8 cellular contexts compared by ENCODE assay signal in genomic region chr20:25223179-25223661, GRCh38. TPM values are rescaled to one million over a fixed set of nuclear protein-coding genes. Genes with fewer than 3 reads are reported as not detected.
A peak's percentile ranks its signal among the peaks of the same experiment; 100 is the strongest.
DNase-seq lines count a peak whose midpoint lies in the region; ATAC-seq and TF ChIP-seq lines count a peak whose summit lies in the region.

No MANE protein-coding gene starts in this region.

- POLR2A ChIA-PET in activated CD4-positive, alpha-beta memory T cell treated with anti-CD3 and anti-CD28 coated beads, Interleukin-2, amount 10 ng/mL, durations not matched to agents 7 days and 5 days (lab: Charles Lee) = interaction anchor here (1.4 to 1.7 kb wide), 2 partner anchors 25 to 28 kb away, joined by 4 to 13 read pairs; partner anchors contain the start of genes ENTPD6 and PYGB

- CTCF ChIA-PET in activated CD4-positive, alpha-beta memory T cell treated with anti-CD3 and anti-CD28 coated beads, Interleukin-2, amount 10 ng/mL, durations not matched to agents 7 days and 5 days (lab: Charles Lee) = interaction anchor here (1.0 to 1.6 kb wide), 6 partner anchors 23 to 229 kb away, joined by 3 to 8 read pairs (median 4); partner anchors contain the start of gene ENTPD6

- DNase-seq in AG08396 (ENCODE audit: low spot score) (peak; percentile 91), left ventricle myocardium inferior (no peak)
- peak; percentile 65 for DNase-seq in activated CD4-positive, alpha-beta memory T cell treated with anti-CD3 and anti-CD28 coated beads, Interleukin-2, amount 10 ng/mL, durations not matched to agents 7 days and 5 days
- peak in 1 of 2 donors; percentile 69 for DNase-seq in stimulated activated naive CD8-positive, alpha-beta T cell treated with anti-CD3 and anti-CD28 coated beads, Interleukin-15, amount 100 ng/mL, for 72 hours
- no peak for DNase-seq in activated CD4-positive, CD25-positive, alpha-beta regulatory T cell treated with anti-CD3 and anti-CD28 coated beads, Interleukin-2, amount 50 U/mL, for 72 hours

- no peak overlapping the region for H3K4me3 Mint-ChIP-seq in activated CD4-positive, alpha-beta memory T cell treated with anti-CD3 and anti-CD28 coated beads, Interleukin-2, amount 10 ng/mL, durations not matched to agents 7 days and 5 days
- H3K4me3 Mint-ChIP-seq in stimulated activated naive CD8-positive, alpha-beta T cell treated with anti-CD3 and anti-CD28 coated beads, Interleukin-15, amount 100 ng/mL, for 72 hours = no peak overlapping the region

- H3K36me3 ChIP-seq in left ventricle myocardium inferior = peaks cover 41% of the 10 kb centered on the region

- H3K9me3 ChIP-seq in left ventricle myocardium inferior (replicated peaks) = no peaks in the 10 kb centered on the region

- peaks cover 9% of the 10 kb centered on the region for H3K4me1 Mint-ChIP-seq in activated CD4-positive, alpha-beta memory T cell treated with anti-CD3 and anti-CD28 coated beads, Interleukin-2, amount 10 ng/mL, durations not matched to agents 7 days and 5 days
- H3K4me1 Mint-ChIP-seq in stimulated activated naive CD8-positive, alpha-beta T cell treated with anti-CD3 and anti-CD28 coated beads, Interleukin-15, amount 100 ng/mL, for 72 hours = peaks cover 13% of the 10 kb centered on the region

- intact Hi-C loops in left ventricle myocardium inferior (cut with micrococcal nuclease) = no loop called here

- ATAC-seq in HG03095 (IDR thresholded peaks at IDR 0.05; ENCODE audit: unreplicated experiment) (peak; percentile 43), GM18867 (IDR thresholded peaks at IDR 0.05; ENCODE audit: unreplicated experiment) (no peak), HG03280 (IDR thresholded peaks at IDR 0.05; ENCODE audit: unreplicated experiment) (no peak)
- ATAC-seq in stimulated activated naive CD8-positive, alpha-beta T cell treated with anti-CD3 and anti-CD28 coated beads, Interleukin-15, amount 100 ng/mL, for 72 hours = peak; percentile 94

- no peaks in the 10 kb centered on the region for H3K27me3 Mint-ChIP-seq in activated CD4-positive, alpha-beta memory T cell treated with anti-CD3 and anti-CD28 coated beads, Interleukin-2, amount 10 ng/mL, durations not matched to agents 7 days and 5 days
- no peaks in the 10 kb centered on the region for H3K27me3 Mint-ChIP-seq in stimulated activated naive CD8-positive, alpha-beta T cell treated with anti-CD3 and anti-CD28 coated beads, Interleukin-15, amount 100 ng/mL, for 72 hours

- peaks cover 98% of the 10 kb centered on the region for H3K4me1 ChIP-seq in left ventricle myocardium inferior

- peak overlapping the region; percentile 90 for H3K27ac ChIP-seq in left ventricle myocardium inferior (replicated peaks)

- H3K4me3 ChIP-seq in left ventricle myocardium inferior = no peak overlapping the region

- TF ChIP-seq CTCF in left ventricle myocardium inferior (IDR thresholded peaks at IDR 0.05; ENCODE audit: borderline replicate concordance) = no peak

- peaks cover 4% of the 10 kb centered on the region for H3K36me3 Mint-ChIP-seq in activated CD4-positive, alpha-beta memory T cell treated with anti-CD3 and anti-CD28 coated beads, Interleukin-2, amount 10 ng/mL, durations not matched to agents 7 days and 5 days (ENCODE audit: low read depth)

- no peaks in the 10 kb centered on the region for H3K27me3 ChIP-seq in left ventricle myocardium inferior (ENCODE audit: low read depth)

- H3K9me3 Mint-ChIP-seq in activated CD4-positive, alpha-beta memory T cell treated with anti-CD3 and anti-CD28 coated beads, Interleukin-2, amount 10 ng/mL, durations not matched to agents 7 days and 5 days = no peaks in the 10 kb centered on the region
- no peaks in the 10 kb centered on the region for H3K9me3 Mint-ChIP-seq in stimulated activated naive CD8-positive, alpha-beta T cell treated with anti-CD3 and anti-CD28 coated beads, Interleukin-15, amount 100 ng/mL, for 72 hours

- peak overlapping the region; percentile 58 for H3K27ac Mint-ChIP-seq in activated CD4-positive, alpha-beta memory T cell treated with anti-CD3 and anti-CD28 coated beads, Interleukin-2, amount 10 ng/mL, durations not matched to agents 7 days and 5 days
- peak overlapping the region; percentile 80 to 90 for H3K27ac Mint-ChIP-seq in stimulated activated naive CD8-positive, alpha-beta T cell treated with anti-CD3 and anti-CD28 coated beads, Interleukin-15, amount 100 ng/mL, for 72 hours

RNA-seq across cellular contexts. Expression of gene PYGB, which starts 24.7 kb away (rescaled TPM):
- total RNA-seq in activated CD4-positive, alpha-beta memory T cell treated with anti-CD3 and anti-CD28 coated beads, Interleukin-2, amount 10 ng/mL, durations not matched to agents 7 days and 5 days = 10 to 100 TPM; 28.4 to 29.8 TPM
- 218 TPM for total RNA-seq in left ventricle myocardium inferior

RNA-seq across cellular contexts. Expression of gene ENTPD6, which starts 27.7 kb away (rescaled TPM):
- 10 to 100 TPM; 47.7 to 48.2 TPM for total RNA-seq in activated CD4-positive, alpha-beta memory T cell treated with anti-CD3 and anti-CD28 coated beads, Interleukin-2, amount 10 ng/mL, durations not matched to agents 7 days and 5 days
- 106 TPM for total RNA-seq in left ventricle myocardium inferior

Comparison
In these comparisons a context has a peak if more than half of its experiments do, and no peak if none do; other contexts are left out.
1. DNase-seq: peak in AG08396 (single experiment) and activated CD4-positive, alpha-beta memory T cell treated with anti-CD3 and anti-CD28 coated beads, Interleukin-2, amount 10 ng/mL, durations not matched to agents 7 days and 5 days (single experiment); none in left ventricle myocardium inferior (single experiment) and activated CD4-positive, CD25-positive, alpha-beta regulatory T cell treated with anti-CD3 and anti-CD28 coated beads, Interleukin-2, amount 50 U/mL, for 72 hours (single experiment).
2. ATAC-seq: peak in HG03095 (single experiment) and stimulated activated naive CD8-positive, alpha-beta T cell treated with anti-CD3 and anti-CD28 coated beads, Interleukin-15, amount 100 ng/mL, for 72 hours (single experiment); none in GM18867 (single experiment) and HG03280 (single experiment).